Comparison of ENCODE assay signal across 23 cellular contexts in the genomic region with DNA sequence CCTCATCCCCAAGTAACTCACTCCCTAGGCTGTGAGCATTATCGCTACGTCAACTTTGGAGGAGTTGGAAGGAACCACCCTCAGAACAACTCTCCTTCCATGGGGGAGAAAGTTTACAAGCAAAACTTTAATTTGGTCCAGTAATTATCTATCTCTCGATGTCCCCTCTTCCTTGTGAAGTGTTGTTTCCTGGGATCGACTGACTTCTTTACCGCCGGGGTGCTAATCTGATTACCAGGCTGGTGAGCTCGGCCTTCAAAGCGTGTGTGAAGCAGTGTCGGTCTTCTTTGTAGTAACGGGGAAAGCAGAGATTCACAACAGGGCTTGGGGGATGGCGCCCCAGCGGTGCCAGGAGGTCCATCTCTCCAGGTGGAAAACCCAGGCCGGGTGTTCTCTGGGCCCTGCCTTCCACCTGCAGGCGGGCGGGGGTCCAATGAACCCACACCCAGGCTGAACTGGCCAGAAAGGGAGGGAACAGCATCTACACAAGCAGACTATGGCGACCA. TPM values are rescaled to one million over a fixed set of nuclear protein-coding genes. Genes with fewer than 3 reads are reported as not detected.
DNase-seq lines count a peak whose midpoint lies in the region; ATAC-seq, FAIRE-seq and TF ChIP-seq lines count a peak whose summit lies in the region.
"Had no signal": no experiment of that assay in that cellular context is flagged by ENCODE, and none has a peak within 500 bp of the region (broad histone marks: within the 10 kb centered on the region; RNA-seq: fewer than 3 reads in every experiment).

No MANE protein-coding gene starts in this region.

- POLR2A ChIA-PET in activated CD8-positive, alpha-beta T cell treated with anti-CD3 and anti-CD28 coated beads for 36 hours (lab: Charles Lee), result no interaction called here
- POLR2A ChIA-PET in A673 (lab: Charles Lee; ENCODE audit: low non-redundant PET), result no interaction called here

- TF ChIP-seq CTCF in astrocyte (IDR thresholded peaks at IDR 0.05; ENCODE audit: insufficient read depth, low read depth, low read length) (no peak), hepatocyte (IDR thresholded peaks at IDR 0.05; ENCODE audit: poor library complexity) (no peak), upper lobe of left lung (IDR thresholded peaks at IDR 0.05) (no peak), A673 (conservative IDR thresholded peaks at IDR 0.05; ENCODE audit: low read depth, low read length) (no peak)
- TF ChIP-seq CTCF in activated CD8-positive, alpha-beta T cell treated with anti-CD3 and anti-CD28 coated beads for 36 hours (IDR thresholded peaks at IDR 0.05), result no peak

- FAIRE-seq in astrocyte (lab: Jason Lieb, UNC), result no peak
- FAIRE-seq: bronchial epithelial cell, endothelial cell of umbilical vein, GM18507 had no signal

- no peaks in the 10 kb centered on the region for H3K79me1 ChIP-seq in neuronal stem cell (ENCODE audit: low read depth, low read length)

- no peak overlapping the region for H2BK12ac ChIP-seq in neuronal stem cell (ENCODE audit: low read length)

- no peak overlapping the region for H3K4ac ChIP-seq in neuronal stem cell (ENCODE audit: low read length)

- H3K4me1 ChIP-seq in astrocyte (ENCODE audit: insufficient read depth, low read length) (no peaks in the 10 kb centered on the region), hepatocyte (ENCODE audit: insufficient read depth) (peaks cover 47% of the 10 kb centered on the region), neuronal stem cell (ENCODE audit: control insufficient read depth in 2 of 2, insufficient read depth in 1 of 2, low read depth in 1 of 2, low read length in 2 of 2) (no peaks in the 10 kb centered on the region), upper lobe of left lung (peaks cover 0 to 39% (median 16%) of the 10 kb centered on the region in 4 donors), A673 (ENCODE audit: insufficient read depth, low read length, poor library complexity, severe bottlenecking) (no peaks in the 10 kb centered on the region)

- peaks cover 4% of the 10 kb centered on the region for H3K4me1 Mint-ChIP-seq in astrocyte (ENCODE audit: low read depth, unreplicated experiment)
- H3K4me1 Mint-ChIP-seq in activated CD8-positive, alpha-beta T cell treated with anti-CD3 and anti-CD28 coated beads for 36 hours (ENCODE audit: low read depth), result peaks cover 3% of the 10 kb centered on the region
- H3K4me1 Mint-ChIP-seq: activated CD4-positive, alpha-beta memory T cell treated with anti-CD3 and anti-CD28 coated beads, Interleukin-2, amount 10 ng/mL, durations not matched to agents 7 days and 5 days had no signal

- intact Hi-C loops in activated CD8-positive, alpha-beta T cell treated with anti-CD3 and anti-CD28 coated beads for 36 hours (cut with micrococcal nuclease), result no loop called here
- intact Hi-C loops in A673 (cut with micrococcal nuclease; ENCODE audit: unreplicated experiment), result no loop called here

- no peak for TF ChIP-seq POLR2A in upper lobe of left lung (IDR thresholded peaks at IDR 0.05)

- no peaks in the 10 kb centered on the region for H3K9me2 ChIP-seq in hepatocyte (replicated peaks; ENCODE audit: insufficient read depth)
- H3K9me2 ChIP-seq: SK-N-SH had no signal

- peak overlapping the region; percentile 17 for H2BK120ac ChIP-seq in neuronal stem cell (ENCODE audit: low read depth, low read length)

- H3K9me3 ChIP-seq in astrocyte (ENCODE audit: insufficient read depth, low read depth, low read length) (peaks cover 10% of the 10 kb centered on the region), hepatocyte (ENCODE audit: low read depth) (no peaks in the 10 kb centered on the region), neuronal stem cell (replicated peaks in 1 of 2; ENCODE audit: control insufficient read depth in 2 of 2, insufficient read depth in 1 of 2, low read depth in 1 of 2, low read length in 2 of 2) (peaks cover 0 to 6% of the 10 kb centered on the region in 2 donors), upper lobe of left lung (no peaks in the 10 kb centered on the region), A673 (ENCODE audit: low read depth, low read length, poor library complexity, severe bottlenecking) (no peaks in the 10 kb centered on the region)
- H3K9me3 ChIP-seq: SK-N-SH had no signal

- H3K18ac ChIP-seq in neuronal stem cell (ENCODE audit: low read length), result no peak overlapping the region

- H3K79me2 ChIP-seq in astrocyte (ENCODE audit: insufficient read depth, low read length) (no peaks in the 10 kb centered on the region), hepatocyte (peaks cover 95% of the 10 kb centered on the region)

- no peak overlapping the region for H2BK5ac ChIP-seq in neuronal stem cell (ENCODE audit: low read length)

- H3K9ac ChIP-seq in astrocyte (ENCODE audit: low read length) (no peak overlapping the region), neuronal stem cell (ENCODE audit: low read depth, low read length, poor library complexity) (no peak overlapping the region)
- H3K9ac ChIP-seq: SK-N-SH had no signal

- H3K14ac ChIP-seq in neuronal stem cell (ENCODE audit: low read length), result no peak overlapping the region

- no peak overlapping the region for H4K8ac ChIP-seq in neuronal stem cell (ENCODE audit: low read depth, low read length)

- H3K4me3 ChIP-seq in astrocyte (ENCODE audit: insufficient read depth, low read depth, low read length) (no peak overlapping the region), hepatocyte (no peak overlapping the region), neuronal stem cell (ENCODE audit: low read length in 2 of 2) (no peak overlapping the region), upper lobe of left lung (peak overlapping the region; percentile 1 to 66 (median 32)), A673 (ENCODE audit: low read depth, low read length, poor library complexity, severe bottlenecking) (no peak overlapping the region)

- peaks cover 20% of the 10 kb centered on the region for H3K9me3 Mint-ChIP-seq in astrocyte (ENCODE audit: unreplicated experiment)
- no peaks in the 10 kb centered on the region for H3K9me3 Mint-ChIP-seq in activated CD8-positive, alpha-beta T cell treated with anti-CD3 and anti-CD28 coated beads for 36 hours
- H3K9me3 Mint-ChIP-seq: activated CD4-positive, alpha-beta memory T cell treated with anti-CD3 and anti-CD28 coated beads, Interleukin-2, amount 10 ng/mL, durations not matched to agents 7 days and 5 days; CD4-positive, alpha-beta T cell had no signal

- H3K27ac ChIP-seq in astrocyte (ENCODE audit: low read depth, low read length) (no peak overlapping the region), hepatocyte (peak overlapping the region; percentile 83), neuronal stem cell (replicated peaks; ENCODE audit: low read length) (no peak overlapping the region), upper lobe of left lung (peak overlapping the region; percentile 77 to 97 (median 87)), A673 (ENCODE audit: low read depth, low read length, poor library complexity, severe bottlenecking) (no peak overlapping the region)

- H3K27me3 Mint-ChIP-seq in astrocyte (ENCODE audit: low read depth, unreplicated experiment), result peaks cover 81% of the 10 kb centered on the region
- peaks cover 76% of the 10 kb centered on the region for H3K27me3 Mint-ChIP-seq in activated CD8-positive, alpha-beta T cell treated with anti-CD3 and anti-CD28 coated beads for 36 hours

- no peak for ATAC-seq in upper lobe of left lung (ENCODE audit: low FRiP score in 2 of 2)
- no peak for ATAC-seq in activated CD8-positive, alpha-beta T cell treated with anti-CD3 and anti-CD28 coated beads for 36 hours

- peaks cover 2% of the 10 kb centered on the region for H4K20me1 ChIP-seq in astrocyte (ENCODE audit: insufficient read depth, low read length)
- peaks cover 2% of the 10 kb centered on the region for H4K20me1 ChIP-seq in hepatocyte (ENCODE audit: insufficient read depth, poor library complexity, severe bottlenecking)

- H3K36me3 Mint-ChIP-seq in astrocyte (ENCODE audit: low read depth, unreplicated experiment), result peaks cover 3% of the 10 kb centered on the region
- no peaks in the 10 kb centered on the region for H3K36me3 Mint-ChIP-seq in activated CD8-positive, alpha-beta T cell treated with anti-CD3 and anti-CD28 coated beads for 36 hours (ENCODE audit: low read depth)

- BruUV-seq in A673 (replicated peaks; lab: Mats Ljungman, UMichigan), result no TSS peak

- H2AK5ac ChIP-seq in neuronal stem cell (ENCODE audit: low read depth, low read length), result no peak overlapping the region

- H3K4me2 ChIP-seq in astrocyte (ENCODE audit: low read length), result no peak overlapping the region
- peak overlapping the region; percentile 89 for H3K4me2 ChIP-seq in hepatocyte
- H3K4me2 ChIP-seq in neuronal stem cell (ENCODE audit: insufficient read depth, low read length, poor library complexity, severe bottlenecking), result no peak overlapping the region
- H3K4me2 ChIP-seq: SK-N-SH had no signal

- H4K91ac ChIP-seq in neuronal stem cell (ENCODE audit: low read depth, low read length, poor library complexity), result no peak overlapping the region

- no peak for TF ChIP-seq EP300 in upper lobe of left lung (IDR thresholded peaks at IDR 0.05)

- peak overlapping the region; percentile 34 for H3K27ac Mint-ChIP-seq in astrocyte (ENCODE audit: unreplicated experiment)
- H3K27ac Mint-ChIP-seq in activated CD8-positive, alpha-beta T cell treated with anti-CD3 and anti-CD28 coated beads for 36 hours, result no peak overlapping the region
- H3K27ac Mint-ChIP-seq: activated CD4-positive, alpha-beta memory T cell treated with anti-CD3 and anti-CD28 coated beads, Interleukin-2, amount 10 ng/mL, durations not matched to agents 7 days and 5 days; CD4-positive, alpha-beta T cell had no signal

- no peak for DNase-seq in astrocyte (ENCODE audit: low read depth)
- DNase-seq in hepatocyte (ENCODE audit: low spot score), result no peak
- DNase-seq in neuronal stem cell (ENCODE audit: low spot score), result no peak
- no peak for DNase-seq in upper lobe of left lung
- no peak for DNase-seq in NCI-H524 treated with DMSO at 0.1 percent for 48 hours (lab: John Stamatoyannopoulos, UW)
- DNase-seq in activated CD8-positive, alpha-beta T cell treated with anti-CD3 and anti-CD28 coated beads for 36 hours, result no peak
- DNase-seq in A673 (ENCODE audit: low spot score), result no peak
- DNase-seq: activated CD4-positive, alpha-beta memory T cell treated with anti-CD3 and anti-CD28 coated beads, Interleukin-2, amount 10 ng/mL, durations not matched to agents 7 days and 5 days; activated CD4-positive, CD25-positive, alpha-beta regulatory T cell; amniotic stem cell; CD4-positive, alpha-beta T cell; HCEC 1CT; hippocampal formation; islet precursor cell; MV-4-11; NCI-H2171 treated with DMSO at 0.1 percent for 48 hours; NCI-H526 treated with DMSO at 0.1 percent for 48 hours; RPMI8226; SK-N-SH had no signal

- no peak overlapping the region for H2AFZ ChIP-seq in astrocyte (ENCODE audit: low read depth, low read length)
- no peak overlapping the region for H2AFZ ChIP-seq in hepatocyte
- no peak overlapping the region for H2AFZ ChIP-seq in neuronal stem cell (ENCODE audit: low read length)

- H3K4me3 Mint-ChIP-seq in astrocyte (ENCODE audit: unreplicated experiment), result no peak overlapping the region
- no peak overlapping the region for H3K4me3 Mint-ChIP-seq in activated CD8-positive, alpha-beta T cell treated with anti-CD3 and anti-CD28 coated beads for 36 hours
- H3K4me3 Mint-ChIP-seq: activated CD4-positive, alpha-beta memory T cell treated with anti-CD3 and anti-CD28 coated beads, Interleukin-2, amount 10 ng/mL, durations not matched to agents 7 days and 5 days; CD4-positive, alpha-beta T cell had no signal

- no peak overlapping the region for H3K23ac ChIP-seq in neuronal stem cell (ENCODE audit: low read depth, low read length, poor library complexity)

- H3K36me3 ChIP-seq in astrocyte (ENCODE audit: insufficient read depth, low read length) (no peaks in the 10 kb centered on the region), hepatocyte (replicated peaks; ENCODE audit: insufficient read depth, low read depth) (no peaks in the 10 kb centered on the region), neuronal stem cell (replicated peaks in 1 of 2; ENCODE audit: control insufficient read depth in 2 of 2, insufficient read depth in 2 of 2, low read length in 2 of 2) (no peaks in the 10 kb centered on the region), upper lobe of left lung (no peaks in the 10 kb centered on the region), A673 (ENCODE audit: insufficient read depth, low read length, poor library complexity, severe bottlenecking) (no peaks in the 10 kb centered on the region)

- H2BK15ac ChIP-seq in neuronal stem cell (ENCODE audit: low read length), result peak overlapping the region; percentile 69

- WGBS in hepatocyte (ENCODE audit: low lambda C conversion rate, missing lambda C conversion rate), result 21% methylated on average over 16 of the region's 16 CpGs
- WGBS in neuronal stem cell (ENCODE audit: extremely low coverage in 2 of 2, insufficient read length in 2 of 2, insufficient replicate concordance in 1 of 2), 2 donors, result no CpG with 5 or more reads among the region's 16 CpGs
- 10 to 32% methylated on average over 9 to 16 of the region's 16 CpGs for WGBS in upper lobe of left lung, 2 donors

- H3K27me3 ChIP-seq in astrocyte (ENCODE audit: insufficient read depth, low read length) (peaks cover 89% of the 10 kb centered on the region), hepatocyte (peaks cover 100% of the 10 kb centered on the region), neuronal stem cell (ENCODE audit: control insufficient read depth in 3 of 3, insufficient read depth in 3 of 3, low read depth in 1 of 3, low read length in 3 of 3) (peaks cover 64 to 98% (median 97%) of the 10 kb centered on the region in 3 experiments), upper lobe of left lung (peaks cover 0 to 49% (median 22%) of the 10 kb centered on the region in 4 donors), A673 (replicated peaks; ENCODE audit: insufficient read depth, low read depth, low read length, poor library complexity) (peaks cover 100% of the 10 kb centered on the region)

- CTCF ChIA-PET in activated CD8-positive, alpha-beta T cell treated with anti-CD3 and anti-CD28 coated beads for 36 hours (lab: Charles Lee), result no interaction called here
- CTCF ChIA-PET in A673 (lab: Charles Lee), result no interaction called here

RNA-seq across cellular contexts. Expression of gene FOXF1, which starts 14.5 kb away (rescaled TPM):
- total RNA-seq in astrocyte, result 0.07 TPM in 1 of 2 replicates, not detected in the other
- 23.7 and 26.8 TPM in 2 replicates for total RNA-seq in hepatocyte
- polyA plus RNA-seq in hepatocyte, result 30.0 and 37.4 TPM in 2 replicates
- polyA plus RNA-seq in neuronal stem cell (2013, experiment 1 of 2), result 0.01 TPM
- not detected for polyA plus RNA-seq in neuronal stem cell (2013, experiment 2 of 2)
- 10 to 100 TPM in 5 of 6 donors, 1 to 10 TPM in 1; 6.3 to 73.6 (median 24.5) TPM for total RNA-seq in upper lobe of left lung
- not detected for total RNA-seq in activated CD8-positive, alpha-beta T cell treated with anti-CD3 and anti-CD28 coated beads for 36 hours
- total RNA-seq in A673 (2021), result not detected in 2 replicates
- total RNA-seq: activated CD4-positive, alpha-beta memory T cell treated with anti-CD3 and anti-CD28 coated beads, Interleukin-2, amount 10 ng/mL, durations not matched to agents 7 days and 5 days; CD4-positive, alpha-beta T cell; G401 had no signal

RNA-seq across cellular contexts. Expression of gene MTHFSD, which starts 59.2 kb away (rescaled TPM):
- 15.6 and 16.5 TPM in 2 replicates for total RNA-seq in astrocyte
- total RNA-seq in hepatocyte, result 8.1 and 21.5 TPM in 2 replicates
- 11.5 and 15.3 TPM in 2 replicates for polyA plus RNA-seq in hepatocyte
- 12.3 TPM for polyA plus RNA-seq in neuronal stem cell (2013, experiment 1 of 2)
- 12.6 TPM for polyA plus RNA-seq in neuronal stem cell (2013, experiment 2 of 2)
- 10 to 100 TPM; 13.8 to 39.8 (median 22.0) TPM for total RNA-seq in upper lobe of left lung
- 10 to 100 TPM; 19.3 to 22.3 TPM for total RNA-seq in activated CD8-positive, alpha-beta T cell treated with anti-CD3 and anti-CD28 coated beads for 36 hours
- 26.5 and 27.5 TPM in 2 replicates for total RNA-seq in A673 (2021)

Comparison
In these comparisons a context has a peak if more than half of its experiments do, and no peak if none do; other contexts are left out.
1. H3K27ac ChIP-seq: peak in hepatocyte (single experiment) and upper lobe of left lung (4 of 4); none in astrocyte (single experiment), neuronal stem cell (single experiment) and A673 (single experiment).
2. H3K4me3 ChIP-seq: peak in upper lobe of left lung (4 of 4); none in astrocyte (single experiment), hepatocyte (single experiment), neuronal stem cell (0 of 2) and A673 (single experiment).